ENCODE assay signal across 8 cellular contexts in genomic region chr6:116010400-116011095, GRCh38. TPM values are rescaled to one million over a fixed set of nuclear protein-coding genes. Genes with fewer than 3 reads are reported as not detected.
DNase-seq lines count a peak whose midpoint lies in the region; ATAC-seq, FAIRE-seq and TF ChIP-seq lines count a peak whose summit lies in the region.

No MANE protein-coding gene starts in this region.

- H3K36me3 ChIP-seq in GM23248 (ENCODE audit: low read depth): no peaks in the 10 kb centered on the region
- H3K36me3 ChIP-seq in K562 (ENCODE audit: control insufficient read depth, insufficient read depth, low read length): no peaks in the 10 kb centered on the region

- H3K4me3 ChIP-seq in GM23248 (no peak overlapping the region), K562 (no peak overlapping the region)

- H3K27me3 ChIP-seq in GM23248 (replicated peaks; ENCODE audit: insufficient read depth) (no peaks in the 10 kb centered on the region), K562 (ENCODE audit: control insufficient read depth in 2 of 2, insufficient read depth in 2 of 2, low read length in 2 of 2) (no peaks in the 10 kb centered on the region)

- FAIRE-seq in K562 (lab: Jason Lieb, UNC): peak; percentile 92

- H3F3A ChIP-seq in GM23248 (ENCODE audit: insufficient read depth): peaks cover 17% of the 10 kb centered on the region

- CTCF ChIA-PET in K562 (lab: Yijun Ruan, JAX; ENCODE audit: low intra/inter-chr PET ratio): interaction anchor here (1.2 to 1.3 kb wide), 2 partner anchors 86 to 91 kb away, joined by 4 to 5 read pairs; partner anchors contain the start of gene NT5DC1

- no peaks in the 10 kb centered on the region for H3K9me2 ChIP-seq in GM23248 (ENCODE audit: insufficient read depth)

- intact Hi-C loops in K562 (cut with micrococcal nuclease): loop anchor here (1.0 kb wide), 1 partner anchor 87 kb away; no protein-coding TSS in a partner anchor

- TF ChIP-seq CTCF in K562 (IDR thresholded peaks at IDR 0.05 in 2 of 3, conservative IDR thresholded peaks at IDR 0.05 in 1 of 3; ENCODE audit: insufficient read depth in 2 of 3, low read depth in 1 of 3, low read length in 3 of 3): peak; percentile 75 to 81 (median 78)

- H4K20me1 ChIP-seq in GM23248 (ENCODE audit: insufficient read depth): no peaks in the 10 kb centered on the region
- no peaks in the 10 kb centered on the region for H4K20me1 ChIP-seq in K562 (replicated peaks; ENCODE audit: control insufficient read depth, insufficient read depth, low read length)

- no peak overlapping the region for H3K9ac ChIP-seq in GM23248
- no peak overlapping the region for H3K9ac ChIP-seq in K562 (ENCODE audit: insufficient read depth in 1 of 2, low read depth in 2 of 2, low read length in 2 of 2)

- no peak for TF ChIP-seq EP300 in K562 (IDR thresholded peaks at IDR 0.05; ENCODE audit: low read length)

- DNase-seq in GDM1 (lab: John Stamatoyannopoulos, UW) (peak; percentile 13), GM23248 (peak; percentile 81), MV-4-11 (lab: John Stamatoyannopoulos, UW) (peak; percentile 40), SW480 (ENCODE audit: low spot score) (peak; percentile 65), K562 (ENCODE audit: extremely low read depth in 1 of 4, low spot score in 3 of 4) (peak; percentile 35 to 77 (median 45)), iPS-NIHi11 (ENCODE audit: low spot score) (peak; percentile 50), smooth muscle cell of the brain vasculature (ENCODE audit: low read depth, low spot score) (peak; percentile 49)

- H3K4me2 ChIP-seq in GM23248 (ENCODE audit: unreplicated experiment) (no peak overlapping the region), K562 (ENCODE audit: insufficient read depth, low read length) (no peak overlapping the region)

- H3K9me1 ChIP-seq in K562 (ENCODE audit: control insufficient read depth, insufficient read depth, low read length): no peaks in the 10 kb centered on the region

- BruUV-seq in K562 (replicated peaks; lab: Mats Ljungman, UMichigan): no TSS peak

- WGBS in GM23248 (ENCODE audit: low coverage in 1 of 2, low lambda C conversion rate in 2 of 2, missing lambda C conversion rate in 2 of 2), 2 experiments: 33 to 36% methylated on average over 5 of the region's 5 CpGs
- 26% methylated on average over 5 of the region's 5 CpGs for WGBS in K562 (ENCODE audit: insufficient coverage, low coverage, missing lambda C conversion rate)

- no peak for TF ChIP-seq POLR2A in K562 (conservative IDR thresholded peaks at IDR 0.05)

- no peak overlapping the region for H2AFZ ChIP-seq in GM23248
- H2AFZ ChIP-seq in K562 (ENCODE audit: low read depth, low read length): no peak overlapping the region

- POLR2A ChIA-PET in K562 (lab: Yijun Ruan, JAX): interaction anchor here (0.8 to 1.0 kb wide), 2 partner anchors 42 to 90 kb away, joined by 4 to 5 read pairs; partner anchors contain the start of gene NT5DC1

- H3K9me3 ChIP-seq in GM23248 (ENCODE audit: low read depth): no peaks in the 10 kb centered on the region
- no peaks in the 10 kb centered on the region for H3K9me3 ChIP-seq in K562 (replicated peaks; ENCODE audit: control insufficient read depth, insufficient read depth, low read depth, low read length)

- no peak overlapping the region for H3K27ac ChIP-seq in GM23248
- no peak overlapping the region for H3K27ac ChIP-seq in K562 (ENCODE audit: extremely low read depth, low read depth, low read length)

- TF ChIP-seq RAD21 in K562 (CRISPR knock-in tag; conservative IDR thresholded peaks at IDR 0.05 in 1 of 2, IDR thresholded peaks at IDR 0.05 in 1 of 2): peak; percentile 84 to 86

- H3K4me1 ChIP-seq in GM23248 (ENCODE audit: insufficient read depth) (peaks cover 33% of the 10 kb centered on the region), K562 (replicated peaks in 1 of 2; ENCODE audit: control insufficient read depth in 2 of 2, insufficient read depth in 2 of 2, low read length in 2 of 2) (no peaks in the 10 kb centered on the region)

- ATAC-seq in K562 (peak; percentile 94), HG03025 (IDR thresholded peaks at IDR 0.05; ENCODE audit: low FRiP score, unreplicated experiment) (no peak)

- H3K79me2 ChIP-seq in GM23248 (ENCODE audit: insufficient read depth) (no peaks in the 10 kb centered on the region), K562 (ENCODE audit: control insufficient read depth, insufficient read depth, low read length) (no peaks in the 10 kb centered on the region)

- in situ Hi-C loops in GM23248 (cut with MboI) (loop anchor here (10.0 kb wide), 1 partner anchor 84 kb away; no protein-coding TSS in a partner anchor), K562 (cut with MboI) (no loop called here)

TF ChIP-seq in K562, 482 proteins besides CTCF, POLR2A, EP300 and RAD21:
- peak; percentile 73 for TF ChIP-seq DEAF1 (CRISPR knock-in tag; IDR thresholded peaks at IDR 0.05)
- TF ChIP-seq SMC3 (conservative IDR thresholded peaks at IDR 0.05; ENCODE audit: insufficient read depth, low read depth, low read length): peak; percentile 65
- no peak for TF ChIP-seq SIX5 (IDR thresholded peaks at IDR 0.05; ENCODE audit: borderline replicate concordance in 1 of 2, insufficient read depth in 1 of 2, low read depth in 1 of 2, low read length in 2 of 2)
TF ChIP-seq in K562: peak in this region for 2.

RNA-seq across cellular contexts. Expression of gene FRK, which starts 50.1 kb away (rescaled TPM):
- 0.13 and 0.32 TPM in 2 replicates for total RNA-seq in GM23248 (2014; rRNA removed; shearing (Covaris generic))
- polyA plus RNA-seq in GM23248 (2016; fragmentation: Nextera tagmentation; extraction: Ambion mirVana): 0.06 and 0.09 TPM in 2 replicates
- 0.02 and 0.07 TPM in 2 replicates for total RNA-seq in K562 (2011; cell fraction: chromatin; rRNA removed; ENCODE audit: low replicate concordance)
- total RNA-seq in K562 (2011; cell fraction: nucleolus; rRNA removed): not detected in 2 replicates
- total RNA-seq in K562 (2011; cell fraction: nucleoplasm; rRNA removed): 0.07 TPM in 1 of 2 replicates, not detected in the other
- 0.09 and 0.16 TPM in 2 replicates for total RNA-seq in K562 (2014; rRNA removed)
- total RNA-seq in K562 (2014; rRNA removed; fragmentation: Illumina TruSeq; extraction: Trizol): 0.15 and 0.22 TPM in 2 replicates
- 0.29 and 0.34 TPM in 2 replicates for total RNA-seq in K562 (2015; rRNA removed; fragmentation: Illumina TruSeq; extraction: Trizol)
- total RNA-seq in K562 (2021): 0.13 and 0.22 TPM in 2 replicates
- polyA plus RNA-seq in K562 (2011; rRNA removed): 0.01 and 0.03 TPM in 2 replicates
- under 0.01 and 0.01 TPM in 2 replicates for polyA plus RNA-seq in K562 (2011; cell fraction: cytosol; rRNA removed)
- 0.04 TPM in 2 replicates for polyA plus RNA-seq in K562 (2011; cell fraction: nucleus; rRNA removed)
- polyA plus RNA-seq in K562 (2012): 0.14 and 0.19 TPM in 2 replicates
- 0.09 and 0.10 TPM in 2 replicates for polyA plus RNA-seq in K562 (2014; fragmentation: Illumina TruSeq; extraction: Trizol)
- under 1 TPM; 0.03 to 0.07 TPM for polyA plus RNA-seq in K562 (2014; fragmentation: Nextera tagmentation; extraction: Ambion mirVana)
- polyA plus RNA-seq in K562 (2014; rRNA removed): 0.05 and 0.11 TPM in 2 replicates
- polyA minus RNA-seq in K562 (2011; rRNA and poly(A)+ RNA removed): 0.04 and 0.12 TPM in 2 replicates
- 0.09 TPM in 1 of 2 replicates, not detected in the other for polyA minus RNA-seq in K562 (2011; cell fraction: cytosol; rRNA and poly(A)+ RNA removed)
- polyA minus RNA-seq in K562 (2011; cell fraction: nucleus; rRNA and poly(A)+ RNA removed): under 0.01 and 0.11 TPM in 2 replicates

Comparison
In these comparisons a context has a peak if more than half of its experiments do, and no peak if none do; other contexts are left out.
1. DNase-seq: peak in every context shown above with its lines; median percentile 81 in GM23248; 65 in SW480; 50 in iPS-NIHi11; 49 in smooth muscle cell of the brain vasculature; 45 in K562; 40 in MV-4-11; 13 in GDM1.